ENCODE assay signal across 32 cellular contexts in the genomic region with DNA sequence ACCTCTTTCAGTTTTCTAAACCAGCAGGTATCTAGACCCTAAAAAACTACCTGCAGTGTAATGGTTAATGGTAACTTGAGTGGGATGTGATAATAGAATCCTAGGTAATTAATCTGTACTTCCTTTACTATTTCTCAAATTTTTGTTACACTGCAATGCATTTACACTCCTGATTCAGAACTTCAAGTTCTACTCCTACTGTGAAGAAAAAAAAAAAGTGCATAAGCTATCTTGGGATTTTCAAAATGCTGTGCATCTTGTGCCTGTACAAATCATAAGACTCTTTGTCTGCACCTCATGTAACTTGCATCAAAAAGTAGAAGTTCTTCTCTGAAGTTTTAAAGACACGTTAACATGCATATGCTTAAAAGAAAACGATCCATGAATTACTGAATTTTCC.
"Had no signal": no experiment of that assay in that cellular context is flagged by ENCODE, and none has a peak within 500 bp of the region (broad histone marks: within the 10 kb centered on the region; RNA-seq: fewer than 3 reads in every experiment).

No MANE protein-coding gene starts in this region.

- DNase-seq: Karpas-422, Kasumi-1, MG63, MM.1S, MV-4-11, NCI-H1048, NCI-H1092, NCI-H1092 treated with DMSO at 0.1 percent for 48 hours, NCI-H1105, NCI-H1105 treated with DMSO at 0.1 percent for 48 hours, NCI-H1417, NCI-H1417 treated with DMSO at 0.1 percent for 48 hours, NCI-H1436, NCI-H1436 treated with DMSO at 0.1 percent for 48 hours, NCI-H146, NCI-H1694, NCI-H1694 treated with DMSO at 0.1 percent for 48 hours, NCI-H187, NCI-H187 treated with DMSO at 0.1 percent for 48 hours, NCI-H1930, NCI-H2029, NCI-H2029 treated with DMSO at 0.1 percent for 48 hours, NCI-H2081, NCI-H2081 treated with DMSO at 0.1 percent for 48 hours, NCI-H2107, NCI-H2171, NCI-H2171 treated with DMSO at 0.1 percent for 48 hours, NCI-H226, NCI-H345, NCI-H446, NCI-H446 treated with DMSO at 0.1 percent for 48 hours, NCI-H510A had no signal
